ENCODE assay signal across 8 cellular contexts in the genomic region with DNA sequence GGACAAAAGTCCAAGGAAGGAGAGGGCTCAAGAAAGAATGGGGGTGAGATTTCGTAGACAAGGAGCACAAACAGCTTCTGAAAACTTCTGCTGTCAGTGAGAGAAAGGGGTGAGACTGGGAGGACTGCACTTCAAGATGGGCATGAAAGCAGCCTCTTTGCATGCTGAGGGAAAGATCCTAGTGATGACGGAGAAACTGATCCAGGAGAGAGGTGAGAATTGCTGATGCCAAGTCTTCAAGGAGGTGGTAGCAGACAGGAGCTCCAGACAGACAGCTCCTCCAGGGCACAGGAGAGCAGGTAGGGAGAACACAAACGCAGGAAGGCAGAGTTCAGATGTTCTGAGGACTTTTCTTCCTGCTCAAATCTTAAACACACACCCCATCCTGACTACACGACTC.
"Had no signal": no experiment of that assay in that cellular context is flagged by ENCODE, and none has a peak within 500 bp of the region (broad histone marks: within the 10 kb centered on the region; RNA-seq: fewer than 3 reads in every experiment).

No MANE protein-coding gene starts in this region.

- H3K4me2 ChIP-seq: KMS-11 had no signal

- H3K9me3 ChIP-seq: HAP-1 had no signal

- H3K36me3 ChIP-seq: HAP-1 had no signal

- ATAC-seq: HCT116 had no signal

- H3K27ac ChIP-seq: GM23248, KMS-11 had no signal

- FAIRE-seq: HTR-8/SVneo had no signal

- H3K4me1 ChIP-seq: HAP-1 had no signal

- DNase-seq: GM23248, GOT3, H7, KBM-7 had no signal

- H3K9ac ChIP-seq: GM23248, KMS-11 had no signal

- H2AFZ ChIP-seq: GM23248 had no signal

- H3K4me3 ChIP-seq: GM23248, HAP-1 had no signal
